28 cellular contexts compared by ENCODE assay signal in genomic region chr13:27421101-27421881, GRCh38.
"Had no signal": no experiment of that assay in that cellular context is flagged by ENCODE, and none has a peak within 500 bp of the region (broad histone marks: within the 10 kb centered on the region; RNA-seq: fewer than 3 reads in every experiment).

No MANE protein-coding gene starts in this region.

- H3K9me3 ChIP-seq: esophagus squamous epithelium, gastrocnemius medialis, SK-N-SH, tibial nerve had no signal

- H3K9me3 Mint-ChIP-seq: activated CD4-positive, alpha-beta memory T cell treated with anti-CD3 and anti-CD28 coated beads for 36 hours; activated CD4-positive, alpha-beta T cell treated with anti-CD3 and anti-CD28 coated beads, Interleukin-2, amount 10 ng/mL, durations not matched to agents 24 days and 14 days; activated naive CD8-positive, alpha-beta T cell treated with anti-CD3 and anti-CD28 coated beads, Interleukin-2, amount 10 ng/mL, durations not matched to agents 7 days and 5 days; activated T-cell treated with anti-CD3 and anti-CD28 coated beads, Interleukin-2, amount 50 U/mL, for 24 hours; endodermal cell; neural progenitor cell had no signal

- H3K36me3 Mint-ChIP-seq: activated naive CD8-positive, alpha-beta T cell treated with anti-CD3 and anti-CD28 coated beads, Interleukin-2, amount 10 ng/mL, durations not matched to agents 7 days and 5 days; neural progenitor cell had no signal

- H3K4me3 Mint-ChIP-seq: activated CD4-positive, alpha-beta memory T cell treated with anti-CD3 and anti-CD28 coated beads for 36 hours; activated CD4-positive, alpha-beta T cell treated with anti-CD3 and anti-CD28 coated beads, Interleukin-2, amount 10 ng/mL, durations not matched to agents 24 days and 14 days; activated naive CD8-positive, alpha-beta T cell treated with anti-CD3 and anti-CD28 coated beads, Interleukin-2, amount 10 ng/mL, durations not matched to agents 7 days and 5 days; activated T-cell treated with anti-CD3 and anti-CD28 coated beads, Interleukin-2, amount 50 U/mL, for 24 hours; endodermal cell; neural progenitor cell; T-helper 17 cell had no signal

- H3K27me3 ChIP-seq: esophagus squamous epithelium, gastrocnemius medialis, hepatocyte, tibial nerve had no signal

- H2AFZ ChIP-seq: hepatocyte, neural progenitor cell had no signal

- FAIRE-seq: astrocyte, keratinocyte had no signal

- H3K27ac Mint-ChIP-seq: activated CD4-positive, alpha-beta memory T cell treated with anti-CD3 and anti-CD28 coated beads for 36 hours; activated CD4-positive, alpha-beta T cell treated with anti-CD3 and anti-CD28 coated beads, Interleukin-2, amount 10 ng/mL, durations not matched to agents 24 days and 14 days; activated naive CD8-positive, alpha-beta T cell treated with anti-CD3 and anti-CD28 coated beads, Interleukin-2, amount 10 ng/mL, durations not matched to agents 7 days and 5 days; activated T-cell treated with anti-CD3 and anti-CD28 coated beads, Interleukin-2, amount 50 U/mL, for 24 hours; endodermal cell; neural progenitor cell had no signal

- ATAC-seq: gastrocnemius medialis, left cardiac atrium, left ventricle myocardium superior, right cardiac atrium, T-helper 17 cell had no signal

- H3K36me3 ChIP-seq: brain microvascular endothelial cell, esophagus squamous epithelium, gastrocnemius medialis, neural progenitor cell, tibial nerve had no signal

- H3K4me2 ChIP-seq: hepatocyte, neural progenitor cell, SK-N-SH had no signal

- H3K4me3 ChIP-seq: esophagus squamous epithelium, gastrocnemius medialis, hepatocyte, neural progenitor cell, tibial nerve had no signal

- H3K27me3 Mint-ChIP-seq: activated CD4-positive, alpha-beta memory T cell treated with anti-CD3 and anti-CD28 coated beads for 36 hours; activated CD4-positive, alpha-beta T cell treated with anti-CD3 and anti-CD28 coated beads, Interleukin-2, amount 10 ng/mL, durations not matched to agents 24 days and 14 days; activated naive CD8-positive, alpha-beta T cell treated with anti-CD3 and anti-CD28 coated beads, Interleukin-2, amount 10 ng/mL, durations not matched to agents 7 days and 5 days; activated T-cell treated with anti-CD3 and anti-CD28 coated beads, Interleukin-2, amount 50 U/mL, for 24 hours had no signal

- H3K27ac ChIP-seq: brain microvascular endothelial cell, esophagus squamous epithelium, gastrocnemius medialis, hepatocyte, neural progenitor cell, tibial nerve had no signal

- DNase-seq: activated CD4-positive, alpha-beta memory T cell treated with anti-CD3 and anti-CD28 coated beads for 36 hours; activated CD4-positive, alpha-beta T cell treated with anti-CD3 and anti-CD28 coated beads, Interleukin-2, amount 10 ng/mL, durations not matched to agents 24 days and 14 days; activated CD4-positive, CD25-positive, alpha-beta regulatory T cell treated with anti-CD3 and anti-CD28 coated beads, Interleukin-2, amount 50 U/mL, for 72 hours; activated CD8-positive, alpha-beta memory T cell treated with anti-CD3 and anti-CD28 coated beads, Interleukin-2, amount 50 U/mL, for 48 hours; activated gamma-delta T cell treated with Interleukin-2 at 50 U/mL for 16 hours; activated naive CD8-positive, alpha-beta T cell treated with anti-CD3 and anti-CD28 coated beads, Interleukin-2, amount 10 ng/mL, durations not matched to agents 7 days and 5 days; activated T-cell treated with anti-CD3 and anti-CD28 coated beads, Interleukin-2, amount 50 U/mL, for 24 hours; amniotic stem cell; brain microvascular endothelial cell; central memory CD4-positive, alpha-beta T cell; endodermal cell; esophagus squamous epithelium; gastrocnemius medialis; left cardiac atrium; left ventricle myocardium superior; posterior cingulate gyrus; right cardiac atrium; SK-N-SH; stimulated activated CD4-positive, alpha-beta T cell treated with anti-CD3 and anti-CD28 coated beads, Interleukin-15, amount 100 ng/mL, for 24 hours; stimulated activated CD4-positive, alpha-beta T cell treated with anti-CD3 and anti-CD28 coated beads, Interleukin-2, amount 100 ng/mL, for 24 hours; stimulated activated naive CD4-positive, alpha-beta T cell; T-helper 17 cell; T1000 had no signal

- H3K9ac ChIP-seq: neural progenitor cell, SK-N-SH had no signal
